Comparison of ENCODE assay signal across 18 cellular contexts in genomic region chr6:31771992-31772358, GRCh38. TPM values are rescaled to one million over a fixed set of nuclear protein-coding genes. Genes with fewer than 3 reads are reported as not detected.
DNase-seq lines count a peak whose midpoint lies in the region; ATAC-seq and TF ChIP-seq lines count a peak whose summit lies in the region.
"Had no signal": no experiment of that assay in that cellular context is flagged by ENCODE, and none has a peak within 500 bp of the region (broad histone marks: within the 10 kb centered on the region; RNA-seq: fewer than 3 reads in every experiment).

No MANE protein-coding gene starts in this region.

- no peak overlapping the region for H4K91ac ChIP-seq in IMR-90 (ENCODE audit: insufficient read depth, low read depth, low read length)

- no peak for TF ChIP-seq POLR2A in IMR-90 (IDR thresholded peaks at IDR 0.05; ENCODE audit: low read depth, low read length)

- no peak overlapping the region for H4K5ac ChIP-seq in IMR-90 (ENCODE audit: low read depth, low read length)

- H2BK20ac ChIP-seq in IMR-90 (ENCODE audit: low read depth, low read length), result no peak overlapping the region

- no peak overlapping the region for H3K4me3 ChIP-seq in IMR-90 (ENCODE audit: insufficient read depth, low read depth, low read length)
- H3K4me3 ChIP-seq: heart right ventricle, pancreas, upper lobe of left lung had no signal

- intact Hi-C loops in IMR-90 (cut with micrococcal nuclease), result loop anchor here (1.0 kb wide), 1 partner anchor 58 kb away; no protein-coding TSS in a partner anchor
- intact Hi-C loops in activated naive CD4-positive, alpha-beta T cell treated with anti-CD3 and anti-CD28 coated beads for 36 hours (cut with micrococcal nuclease), result loop anchor here (1.0 to 2.0 kb wide), 4 partner anchors 33 to 91 kb away; partner anchors contain the start of gene HSPA1B

- no peaks in the 10 kb centered on the region for H3K27me3 ChIP-seq in IMR-90 (ENCODE audit: control insufficient read depth, insufficient read depth, low read length)
- H3K27me3 ChIP-seq: heart right ventricle, pancreas, upper lobe of left lung had no signal

- no peak overlapping the region for H2BK120ac ChIP-seq in IMR-90 (ENCODE audit: low read depth, low read length)

- H3K27me3 Mint-ChIP-seq in activated naive CD4-positive, alpha-beta T cell treated with anti-CD3 and anti-CD28 coated beads for 36 hours (ENCODE audit: low read depth), result no peaks in the 10 kb centered on the region
- H3K27me3 Mint-ChIP-seq in naive thymus-derived CD8-positive, alpha-beta T cell, result peaks cover 0 to 13% (median 0%) of the 10 kb centered on the region in 5 donors

- no peak for TF ChIP-seq CTCF in IMR-90 (conservative IDR thresholded peaks at IDR 0.05; ENCODE audit: low read depth, low read length)

- no peak overlapping the region for H3K4me3 Mint-ChIP-seq in activated naive CD4-positive, alpha-beta T cell treated with anti-CD3 and anti-CD28 coated beads for 36 hours
- H3K4me3 Mint-ChIP-seq in naive thymus-derived CD8-positive, alpha-beta T cell, result peak overlapping the region in 8 of 10 donors; percentile 43 to 81 (median 56)
- H3K4me3 Mint-ChIP-seq: WTC11 had no signal

- H4K20me1 ChIP-seq in IMR-90 (ENCODE audit: insufficient read depth, low read length), result no peaks in the 10 kb centered on the region

- peaks cover 38% of the 10 kb centered on the region for H3K4me1 Mint-ChIP-seq in activated naive CD4-positive, alpha-beta T cell treated with anti-CD3 and anti-CD28 coated beads for 36 hours (ENCODE audit: low read depth)
- peaks cover 18 to 49% (median 43%) of the 10 kb centered on the region in 4 donors for H3K4me1 Mint-ChIP-seq in naive thymus-derived CD8-positive, alpha-beta T cell

- H3K36me3 ChIP-seq in IMR-90 (ENCODE audit: control insufficient read depth, insufficient read depth, low read length), result no peaks in the 10 kb centered on the region
- H3K36me3 ChIP-seq: pancreas, upper lobe of left lung had no signal

- WGBS in IMR-90 (ENCODE audit: extremely low coverage in 2 of 2, insufficient read length in 1 of 2), 2 experiments, result no CpG with 5 or more reads among the region's 4 CpGs

- no peak overlapping the region for H3K27ac ChIP-seq in IMR-90 (ENCODE audit: insufficient read depth, low read length)
- H3K27ac ChIP-seq: pancreas, upper lobe of left lung had no signal

- no peak overlapping the region for H3K27ac Mint-ChIP-seq in activated naive CD4-positive, alpha-beta T cell treated with anti-CD3 and anti-CD28 coated beads for 36 hours
- peak overlapping the region in 4 of 10 donors; percentile 41 to 75 (median 72) for H3K27ac Mint-ChIP-seq in naive thymus-derived CD8-positive, alpha-beta T cell
- H3K27ac Mint-ChIP-seq: activated naive CD4-positive, alpha-beta T cell treated with anti-CD3 and anti-CD28 coated beads, Interleukin-2, amount 50 U/mL, for 72 hours; WTC11 had no signal

- H3K9me3 ChIP-seq in IMR-90 (ENCODE audit: control insufficient read depth, insufficient read depth, low read length), result no peaks in the 10 kb centered on the region
- H3K9me3 ChIP-seq: heart right ventricle, pancreas, upper lobe of left lung had no signal

- H3K4me1 ChIP-seq in IMR-90 (ENCODE audit: control insufficient read depth, insufficient read depth, low read length), result peaks cover 4% of the 10 kb centered on the region

- H3K14ac ChIP-seq in IMR-90 (replicated peaks; ENCODE audit: low read depth, low read length), result no peak overlapping the region

- in situ Hi-C loops in IMR-90 (cut with MboI; ENCODE audit: low sequenced_read_pairs), result no loop called here

- no peak overlapping the region for H2BK5ac ChIP-seq in IMR-90 (ENCODE audit: low read depth, low read length, poor library complexity, severe bottlenecking)

- no peak overlapping the region for H3K9ac ChIP-seq in IMR-90 (ENCODE audit: low read depth, low read length)

- CTCF ChIA-PET in IMR-90 (lab: Yijun Ruan, JAX), result no interaction called here
- CTCF ChIA-PET in activated naive CD4-positive, alpha-beta T cell treated with anti-CD3 and anti-CD28 coated beads for 36 hours (lab: Charles Lee), result interaction anchor here (0.6 to 1.6 kb wide), 6 partner anchors 11 to 214 kb away, joined by 3 to 5 read pairs (median 4); no protein-coding TSS in a partner anchor

- dilution Hi-C loops in IMR-90 (cut with HindIII; ENCODE audit: low sequenced_read_pairs, unreplicated experiment), result no loop called here

- H3K9me1 ChIP-seq in IMR-90 (ENCODE audit: insufficient read depth, low read length), result peaks cover 6% of the 10 kb centered on the region; the same call in 1 of the 2 replicates

- no peak for ATAC-seq in IMR-90 (ENCODE audit: low read depth)
- ATAC-seq in naive thymus-derived CD8-positive, alpha-beta T cell, result peak; percentile 28 to 34
- ATAC-seq in HG03280 (IDR thresholded peaks at IDR 0.05; ENCODE audit: unreplicated experiment), result no peak
- no peak for ATAC-seq in GM18861 (IDR thresholded peaks at IDR 0.05; ENCODE audit: unreplicated experiment)
- ATAC-seq: heart right ventricle, pancreas, WTC11 had no signal

- H2AK5ac ChIP-seq in IMR-90 (ENCODE audit: low read depth, low read length), result no peak overlapping the region

- H3K9me3 Mint-ChIP-seq in activated naive CD4-positive, alpha-beta T cell treated with anti-CD3 and anti-CD28 coated beads for 36 hours, result no peaks in the 10 kb centered on the region
- H3K9me3 Mint-ChIP-seq in naive thymus-derived CD8-positive, alpha-beta T cell, result no peaks in the 10 kb centered on the region
- H3K9me3 Mint-ChIP-seq: activated naive CD4-positive, alpha-beta T cell treated with anti-CD3 and anti-CD28 coated beads, Interleukin-2, amount 50 U/mL, for 72 hours; WTC11 had no signal

- BruUV-seq in IMR-90 (replicated peaks; lab: Mats Ljungman, UMichigan), result no TSS peak

- POLR2A ChIA-PET in IMR-90 (lab: Charles Lee; ENCODE audit: unreplicated experiment), result no interaction called here
- POLR2A ChIA-PET in naive thymus-derived CD8-positive, alpha-beta T cell (lab: Charles Lee), result interaction anchor here (0.6 to 1.8 kb wide), 6 partner anchors 9 to 1807 kb away, joined by 3 to 11 read pairs (median 4); partner anchors contain the start of genes HSPA1A and HSPA1L

- no peak overlapping the region for H3K18ac ChIP-seq in IMR-90 (ENCODE audit: low read depth, low read length)

- H3K23ac ChIP-seq in IMR-90 (ENCODE audit: low read depth, low read length), result no peak overlapping the region

- peaks cover 1% of the 10 kb centered on the region for H3K36me3 Mint-ChIP-seq in activated naive CD4-positive, alpha-beta T cell treated with anti-CD3 and anti-CD28 coated beads for 36 hours (ENCODE audit: low read depth)
- H3K36me3 Mint-ChIP-seq in naive thymus-derived CD8-positive, alpha-beta T cell, result no peaks in the 10 kb centered on the region
- H3K36me3 Mint-ChIP-seq: activated naive CD4-positive, alpha-beta T cell treated with anti-CD3 and anti-CD28 coated beads, Interleukin-2, amount 50 U/mL, for 72 hours; WTC11 had no signal

- no peak for TF ChIP-seq RAD21 in IMR-90 (IDR thresholded peaks at IDR 0.05; ENCODE audit: low read length)

- no peaks in the 10 kb centered on the region for H3K79me1 ChIP-seq in IMR-90 (ENCODE audit: low read depth in 1 of 2, low read length in 2 of 2)

- no peak overlapping the region for H2AK9ac ChIP-seq in IMR-90 (replicated peaks; ENCODE audit: low read depth, low read length, poor library complexity)

- H3K4me2 ChIP-seq in IMR-90 (ENCODE audit: low read depth, low read length), result no peak overlapping the region

- no peak overlapping the region for H4K8ac ChIP-seq in IMR-90 (ENCODE audit: low read depth in 2 of 2, low read length in 2 of 2)

- no peak overlapping the region for H3K4ac ChIP-seq in IMR-90 (ENCODE audit: low read depth, low read length)

- H2BK15ac ChIP-seq in IMR-90 (ENCODE audit: low read depth, low read length), result no peak overlapping the region

- no peak overlapping the region for H2AFZ ChIP-seq in IMR-90 (replicated peaks; ENCODE audit: low read length, poor library complexity)

- no peak overlapping the region for H3K56ac ChIP-seq in IMR-90 (ENCODE audit: extremely low read depth, insufficient read depth, low read length)

- peak; percentile 38 for DNase-seq in stimulated activated CD4-positive, alpha-beta T cell treated with anti-CD3 and anti-CD28 coated beads, Interleukin-15, amount 100 ng/mL, for 24 hours
- no peak for DNase-seq in stimulated activated CD4-positive, alpha-beta T cell treated with anti-CD3 and anti-CD28 coated beads, Interleukin-1b, Interleukin-23, amount 100 ng/mL, for 48 hours
- peak; percentile 53 for DNase-seq in IMR-90
- peak; percentile 49 for DNase-seq in activated naive CD4-positive, alpha-beta T cell treated with anti-CD3 and anti-CD28 coated beads for 36 hours
- no peak for DNase-seq in naive thymus-derived CD8-positive, alpha-beta T cell
- DNase-seq in NCI-H2081 treated with DMSO at 0.1 percent for 48 hours (lab: John Stamatoyannopoulos, UW), result no peak
- DNase-seq: cerebellar nuclear complex, GDM1, heart right ventricle, NCI-H1417, NCI-H510A, OCI-M1, upper lobe of left lung had no signal

RNA-seq across cellular contexts. Expression of gene VWA7, which starts 5.2 kb away (rescaled TPM):
- under 0.01 and 0.28 TPM in 2 replicates for total RNA-seq in IMR-90 (2012; rRNA removed)
- 1.0 and 1.4 TPM in 2 replicates for polyA plus RNA-seq in IMR-90 (2012; rRNA removed)
- polyA plus RNA-seq in IMR-90 (2012; cell fraction: cytosol; rRNA removed), result 0.60 and 1.2 TPM in 2 replicates
- polyA plus RNA-seq in IMR-90 (2012; cell fraction: nucleus; rRNA removed; ENCODE audit: low replicate concordance), result 3.1 and 4.5 TPM in 2 replicates
- under 1 TPM; 0.69 to 0.89 TPM for total RNA-seq in activated naive CD4-positive, alpha-beta T cell treated with anti-CD3 and anti-CD28 coated beads for 36 hours
- total RNA-seq in naive thymus-derived CD8-positive, alpha-beta T cell, result under 1 TPM; 0.47 to 0.52 TPM
- polyA plus RNA-seq in naive thymus-derived CD8-positive, alpha-beta T cell, result under 1 TPM in 1 of 3 donors, not detected in 2; 0.34 TPM

RNA-seq across cellular contexts. Expression of gene SAPCD1, which starts 9.5 kb away (rescaled TPM):
- not detected in 2 replicates for total RNA-seq in IMR-90 (2012; rRNA removed)
- polyA plus RNA-seq in IMR-90 (2012; rRNA removed), result 2.2 and 2.3 TPM in 2 replicates
- 0.27 and 1.1 TPM in 2 replicates for polyA plus RNA-seq in IMR-90 (2012; cell fraction: cytosol; rRNA removed)
- polyA plus RNA-seq in IMR-90 (2012; cell fraction: nucleus; rRNA removed; ENCODE audit: low replicate concordance), result 24.2 and 40.1 TPM in 2 replicates
- 10 to 100 TPM in 1 of 2 experiments, 1 to 10 TPM in 1; 9.8 to 10.5 TPM for total RNA-seq in activated naive CD4-positive, alpha-beta T cell treated with anti-CD3 and anti-CD28 coated beads for 36 hours
- total RNA-seq in naive thymus-derived CD8-positive, alpha-beta T cell, result 1 to 10 TPM; 1.6 to 2.1 TPM
- not detected for polyA plus RNA-seq in naive thymus-derived CD8-positive, alpha-beta T cell

RNA-seq across cellular contexts. Expression of gene VARS1, which starts 23.6 kb away (rescaled TPM):
- 32.2 and 41.2 TPM in 2 replicates for total RNA-seq in IMR-90 (2012; rRNA removed)
- 39.6 and 42.0 TPM in 2 replicates for polyA plus RNA-seq in IMR-90 (2012; rRNA removed)
- polyA plus RNA-seq in IMR-90 (2012; cell fraction: cytosol; rRNA removed), result 25.0 and 31.3 TPM in 2 replicates
- polyA plus RNA-seq in IMR-90 (2012; cell fraction: nucleus; rRNA removed; ENCODE audit: low replicate concordance), result 49.4 and 162 TPM in 2 replicates
- 100 to 1,000 TPM; 157 to 161 TPM for total RNA-seq in activated naive CD4-positive, alpha-beta T cell treated with anti-CD3 and anti-CD28 coated beads for 36 hours
- total RNA-seq in naive thymus-derived CD8-positive, alpha-beta T cell, result 10 to 100 TPM; 37.6 to 40.3 TPM
- polyA plus RNA-seq in naive thymus-derived CD8-positive, alpha-beta T cell, result 10 to 100 TPM; 27.5 to 37.8 (median 30.3) TPM

RNA-seq across cellular contexts. Expression of gene MSH5, which starts 32.2 kb away (rescaled TPM):
- total RNA-seq in IMR-90 (2012; rRNA removed), result 4.7 and 5.6 TPM in 2 replicates
- 14.5 and 15.7 TPM in 2 replicates for polyA plus RNA-seq in IMR-90 (2012; rRNA removed)
- 2.4 and 9.8 TPM in 2 replicates for polyA plus RNA-seq in IMR-90 (2012; cell fraction: cytosol; rRNA removed)
- polyA plus RNA-seq in IMR-90 (2012; cell fraction: nucleus; rRNA removed; ENCODE audit: low replicate concordance), result 112 and 132 TPM in 2 replicates
- 100 to 1,000 TPM; 101 to 105 TPM for total RNA-seq in activated naive CD4-positive, alpha-beta T cell treated with anti-CD3 and anti-CD28 coated beads for 36 hours
- 1 to 10 TPM; 7.2 to 8.3 TPM for total RNA-seq in naive thymus-derived CD8-positive, alpha-beta T cell
- 1 to 10 TPM in 2 of 3 donors, under 1 TPM in 1; 0.61 to 1.1 (median 1.1) TPM for polyA plus RNA-seq in naive thymus-derived CD8-positive, alpha-beta T cell

RNA-seq across cellular contexts. Expression of gene LSM2, which starts 34.8 kb away (rescaled TPM):
- 48.0 and 56.3 TPM in 2 replicates for total RNA-seq in IMR-90 (2012; rRNA removed)
- 55.0 and 61.0 TPM in 2 replicates for polyA plus RNA-seq in IMR-90 (2012; rRNA removed)
- 54.6 and 56.8 TPM in 2 replicates for polyA plus RNA-seq in IMR-90 (2012; cell fraction: cytosol; rRNA removed)
- 13.0 and 15.1 TPM in 2 replicates for polyA plus RNA-seq in IMR-90 (2012; cell fraction: nucleus; rRNA removed; ENCODE audit: low replicate concordance)
- total RNA-seq in activated naive CD4-positive, alpha-beta T cell treated with anti-CD3 and anti-CD28 coated beads for 36 hours, result 100 to 1,000 TPM; 172 to 174 TPM
- 10 to 100 TPM; 28.9 to 31.9 TPM for total RNA-seq in naive thymus-derived CD8-positive, alpha-beta T cell
- 10 to 100 TPM; 67.1 to 80.3 (median 77.9) TPM for polyA plus RNA-seq in naive thymus-derived CD8-positive, alpha-beta T cell

Comparison
In these comparisons a context has a peak if more than half of its experiments do, and no peak if none do; other contexts are left out.
1. DNase-seq: peak in stimulated activated CD4-positive, alpha-beta T cell treated with anti-CD3 and anti-CD28 coated beads, Interleukin-15, amount 100 ng/mL, for 24 hours (single experiment), IMR-90 (single experiment) and activated naive CD4-positive, alpha-beta T cell treated with anti-CD3 and anti-CD28 coated beads for 36 hours (single experiment); none in stimulated activated CD4-positive, alpha-beta T cell treated with anti-CD3 and anti-CD28 coated beads, Interleukin-1b, Interleukin-23, amount 100 ng/mL, for 48 hours (single experiment), naive thymus-derived CD8-positive, alpha-beta T cell (0 of 10) and NCI-H2081 treated with DMSO at 0.1 percent for 48 hours (single experiment).
2. ATAC-seq: peak in naive thymus-derived CD8-positive, alpha-beta T cell (2 of 2); none in IMR-90 (single experiment), HG03280 (single experiment) and GM18861 (single experiment).